15 cellular contexts compared by ENCODE assay signal in genomic region chrX:39956803-39957394, GRCh38.
DNase-seq lines count a peak whose midpoint lies in the region; ATAC-seq, FAIRE-seq and TF ChIP-seq lines count a peak whose summit lies in the region.
"Had no signal": no experiment of that assay in that cellular context is flagged by ENCODE, and none has a peak within 500 bp of the region (broad histone marks: within the 10 kb centered on the region; RNA-seq: fewer than 3 reads in every experiment).

No MANE protein-coding gene starts in this region.

- no peak overlapping the region for H2AFZ ChIP-seq in H1 (ENCODE audit: low read length)

- H2BK120ac ChIP-seq in H1 (replicated peaks; ENCODE audit: low read depth, low read length) = no peak overlapping the region

- H2BK15ac ChIP-seq in H1 (ENCODE audit: low read length) = no peak overlapping the region

- ATAC-seq in stimulated activated effector memory CD8-positive, alpha-beta T cell treated with anti-CD3 and anti-CD28 coated beads, Interleukin-12 subunit alpha, Interleukin-12 subunit beta, amount 100 ng/mL, for 72 hours = no peak
- ATAC-seq: CD8-positive, alpha-beta T cell had no signal

- intact Hi-C loops in prostate gland (cut with DNase I) = no loop called here

- CTCF ChIA-PET in activated naive CD4-positive, alpha-beta T cell treated with anti-CD3 and anti-CD28 coated beads, Interleukin-2, amount 10 ng/mL, durations not matched to agents 7 days and 5 days (lab: Charles Lee) = no interaction called here
- CTCF ChIA-PET in H1 (lab: Charles Lee; ENCODE audit: partially characterized antibody) = interaction anchor here (0.7 to 1.0 kb wide), 4 partner anchors 54 to 688 kb away, joined by 3 to 4 read pairs (median 4); no protein-coding TSS in a partner anchor

- H2BK5ac ChIP-seq in H1 (ENCODE audit: low read depth, low read length) = no peak overlapping the region

- no peak overlapping the region for H3K9ac ChIP-seq in H1 (replicated peaks in 1 of 4; ENCODE audit: extremely low read depth in 1 of 4, low read depth in 3 of 4, low read length in 3 of 4)
- H3K9ac ChIP-seq: BLaER1 treated with 17β-estradiol and CSF1 and Interleukin-3, amounts not matched to agents 10 nM and 100 nM had no signal

- H3K9me3 ChIP-seq in H1 (ENCODE audit: insufficient read depth in 2 of 2, low read depth in 1 of 2, low read length in 1 of 2) (no peaks in the 10 kb centered on the region), prostate gland (no peaks in the 10 kb centered on the region)
- H3K9me3 ChIP-seq: BLaER1 treated with 17β-estradiol and CSF1 and Interleukin-3, amounts not matched to agents 10 nM and 100 nM; HAP-1 had no signal

- H3K18ac ChIP-seq in H1 (ENCODE audit: extremely low read depth, low read length) = no peak overlapping the region

- TF ChIP-seq EP300 in H1 (IDR thresholded peaks at IDR 0.05; ENCODE audit: borderline replicate concordance in 1 of 2, low read depth in 2 of 2, low read length in 2 of 2) = no peak

- no peaks in the 10 kb centered on the region for H3K9me3 Mint-ChIP-seq in activated naive CD4-positive, alpha-beta T cell treated with anti-CD3 and anti-CD28 coated beads, Interleukin-2, amount 50 U/mL, for 24 hours
- H3K9me3 Mint-ChIP-seq in activated naive CD4-positive, alpha-beta T cell treated with anti-CD3 and anti-CD28 coated beads, Interleukin-2, amount 10 ng/mL, durations not matched to agents 7 days and 5 days = no peaks in the 10 kb centered on the region
- H3K9me3 Mint-ChIP-seq in stimulated activated effector memory CD8-positive, alpha-beta T cell treated with anti-CD3 and anti-CD28 coated beads, Interleukin-12 subunit alpha, Interleukin-12 subunit beta, amount 100 ng/mL, for 72 hours = no peaks in the 10 kb centered on the region
- H3K9me3 Mint-ChIP-seq: CD8-positive, alpha-beta T cell; IgD-negative memory B cell had no signal

- DNase-seq in activated naive CD4-positive, alpha-beta T cell treated with anti-CD3 and anti-CD28 coated beads, Interleukin-2, amount 10 ng/mL, durations not matched to agents 7 days and 5 days = no peak
- DNase-seq in NB4 (ENCODE audit: low read depth) (peak; percentile 27), H1 (ENCODE audit: low read depth in 1 of 2, low spot score in 2 of 2) (no peak), HUDEP-2 (lab: John Stamatoyannopoulos, UW; ENCODE audit: unreplicated experiment in 76 of 76) (no peak), prostate gland (ENCODE audit: low spot score) (no peak)
- no peak for DNase-seq in stimulated activated effector memory CD8-positive, alpha-beta T cell treated with anti-CD3 and anti-CD28 coated beads, Interleukin-12 subunit alpha, Interleukin-12 subunit beta, amount 100 ng/mL, for 72 hours (ENCODE audit: low spot score in 2 of 2)
- DNase-seq: Calu3; CD8-positive, alpha-beta T cell; DMS79 treated with DMSO at 0.1 percent for 48 hours; GF-D8 had no signal

- no peak overlapping the region for H2AK5ac ChIP-seq in H1 (ENCODE audit: low read depth, low read length)

- H3K27ac ChIP-seq in H1 (ENCODE audit: low read depth, low read length) (no peak overlapping the region), prostate gland (no peak overlapping the region)
- H3K27ac ChIP-seq: BLaER1 treated with 17β-estradiol and CSF1 and Interleukin-3, amounts not matched to agents 10 nM and 100 nM had no signal

- 0 out of 2 replicates have a peak overlapping the region, but pooled peaks have one; percentile 25 for H4K8ac ChIP-seq in H1 (ENCODE audit: extremely low read depth, insufficient read depth, low read length)

- no peak overlapping the region for H3K23ac ChIP-seq in H1 (ENCODE audit: insufficient read length)

- TF ChIP-seq CTCF in NB4 (IDR thresholded peaks at IDR 0.05; ENCODE audit: low read depth, low read length) (no peak), H1 (IDR thresholded peaks at IDR 0.05; ENCODE audit: control extremely low read depth in 1 of 3, insufficient read depth in 1 of 3, low read depth in 1 of 3, low read length in 3 of 3) (no peak), prostate gland (IDR thresholded peaks at IDR 0.05) (no peak)

- H2BK20ac ChIP-seq in H1 (ENCODE audit: low read length) = no peak overlapping the region

- H3K4me1 Mint-ChIP-seq in activated naive CD4-positive, alpha-beta T cell treated with anti-CD3 and anti-CD28 coated beads, Interleukin-2, amount 50 U/mL, for 24 hours = peaks cover 12% of the 10 kb centered on the region
- peaks cover 11% of the 10 kb centered on the region for H3K4me1 Mint-ChIP-seq in activated naive CD4-positive, alpha-beta T cell treated with anti-CD3 and anti-CD28 coated beads, Interleukin-2, amount 10 ng/mL, durations not matched to agents 7 days and 5 days
- H3K4me1 Mint-ChIP-seq in stimulated activated effector memory CD8-positive, alpha-beta T cell treated with anti-CD3 and anti-CD28 coated beads, Interleukin-12 subunit alpha, Interleukin-12 subunit beta, amount 100 ng/mL, for 72 hours = peaks cover 4% of the 10 kb centered on the region

- H3K4me3 Mint-ChIP-seq in activated naive CD4-positive, alpha-beta T cell treated with anti-CD3 and anti-CD28 coated beads, Interleukin-2, amount 50 U/mL, for 24 hours = no peak overlapping the region
- H3K4me3 Mint-ChIP-seq in activated naive CD4-positive, alpha-beta T cell treated with anti-CD3 and anti-CD28 coated beads, Interleukin-2, amount 10 ng/mL, durations not matched to agents 7 days and 5 days = no peak overlapping the region
- no peak overlapping the region for H3K4me3 Mint-ChIP-seq in stimulated activated effector memory CD8-positive, alpha-beta T cell treated with anti-CD3 and anti-CD28 coated beads, Interleukin-12 subunit alpha, Interleukin-12 subunit beta, amount 100 ng/mL, for 72 hours
- H3K4me3 Mint-ChIP-seq: B cell; CD8-positive, alpha-beta T cell; IgD-negative memory B cell had no signal

- H3K4me3 ChIP-seq in NB4 (ENCODE audit: low read depth, low read length) (no peak overlapping the region), H1 (ENCODE audit: extremely low read depth in 1 of 4, insufficient read depth in 2 of 4, low read depth in 3 of 4, low read length in 4 of 4) (no peak overlapping the region), prostate gland (no peak overlapping the region)
- H3K4me3 ChIP-seq: BLaER1 treated with 17β-estradiol and CSF1 and Interleukin-3, amounts not matched to agents 10 nM and 100 nM; HAP-1 had no signal

- H4K91ac ChIP-seq in H1 (replicated peaks; ENCODE audit: insufficient read length, low read length) = no peak overlapping the region

- no peak overlapping the region for H4K5ac ChIP-seq in H1 (ENCODE audit: insufficient read length, low read depth, low read length)

- 84% methylated on average over 5 of the region's 7 CpGs; no CpG with 5 or more reads in 1 of the 2 experiments for WGBS in H1 (ENCODE audit: extremely low coverage in 1 of 2, insufficient coverage in 1 of 2, insufficient read length in 1 of 2, insufficient replicate concordance in 2 of 2, low coverage in 1 of 2, low lambda C conversion rate in 2 of 2, missing lambda C conversion rate in 1 of 2), 2 experiments
- 76% methylated on average over 4 of the region's 7 CpGs for WGBS in prostate gland

- POLR2A ChIA-PET in H1 (lab: Charles Lee; ENCODE audit: partially characterized antibody) = no interaction called here

- H3K27ac Mint-ChIP-seq in activated naive CD4-positive, alpha-beta T cell treated with anti-CD3 and anti-CD28 coated beads, Interleukin-2, amount 50 U/mL, for 24 hours = peak overlapping the region; percentile 62
- H3K27ac Mint-ChIP-seq in activated naive CD4-positive, alpha-beta T cell treated with anti-CD3 and anti-CD28 coated beads, Interleukin-2, amount 10 ng/mL, durations not matched to agents 7 days and 5 days = no peak overlapping the region
- H3K27ac Mint-ChIP-seq in stimulated activated effector memory CD8-positive, alpha-beta T cell treated with anti-CD3 and anti-CD28 coated beads, Interleukin-12 subunit alpha, Interleukin-12 subunit beta, amount 100 ng/mL, for 72 hours = peak overlapping the region; percentile 56
- H3K27ac Mint-ChIP-seq: B cell; CD8-positive, alpha-beta T cell had no signal

- no peaks in the 10 kb centered on the region for H3K36me3 Mint-ChIP-seq in activated naive CD4-positive, alpha-beta T cell treated with anti-CD3 and anti-CD28 coated beads, Interleukin-2, amount 50 U/mL, for 24 hours
- no peaks in the 10 kb centered on the region for H3K36me3 Mint-ChIP-seq in activated naive CD4-positive, alpha-beta T cell treated with anti-CD3 and anti-CD28 coated beads, Interleukin-2, amount 10 ng/mL, durations not matched to agents 7 days and 5 days
- H3K36me3 Mint-ChIP-seq in stimulated activated effector memory CD8-positive, alpha-beta T cell treated with anti-CD3 and anti-CD28 coated beads, Interleukin-12 subunit alpha, Interleukin-12 subunit beta, amount 100 ng/mL, for 72 hours = no peaks in the 10 kb centered on the region
- H3K36me3 Mint-ChIP-seq: CD8-positive, alpha-beta T cell; IgD-negative memory B cell had no signal

- no peaks in the 10 kb centered on the region for H3K79me2 ChIP-seq in H1 (ENCODE audit: control insufficient read depth in 1 of 2, insufficient read depth in 2 of 2, low read length in 2 of 2)

- TF ChIP-seq RAD21 in H1 (IDR thresholded peaks at IDR 0.05 in 1 of 2, conservative IDR thresholded peaks at IDR 0.05 in 1 of 2; ENCODE audit: low read depth in 2 of 2, low read length in 2 of 2) = peak; percentile 14 to 37; a peak in 3 of 4 replicates

- H3K27me3 Mint-ChIP-seq in activated naive CD4-positive, alpha-beta T cell treated with anti-CD3 and anti-CD28 coated beads, Interleukin-2, amount 50 U/mL, for 24 hours = no peaks in the 10 kb centered on the region
- peaks cover 5% of the 10 kb centered on the region for H3K27me3 Mint-ChIP-seq in activated naive CD4-positive, alpha-beta T cell treated with anti-CD3 and anti-CD28 coated beads, Interleukin-2, amount 10 ng/mL, durations not matched to agents 7 days and 5 days
- H3K27me3 Mint-ChIP-seq: B cell had no signal

- H2BK12ac ChIP-seq in H1 (ENCODE audit: low read depth, low read length) = no peak overlapping the region

- peaks cover 2 to 14% (median 5%) of the 10 kb centered on the region in 4 experiments; a peak in 5 of 7 replicates for H3K4me1 ChIP-seq in H1 (replicated peaks in 1 of 4; ENCODE audit: control insufficient read depth in 3 of 4, insufficient read depth in 4 of 4, low read length in 3 of 4)
- no peaks in the 10 kb centered on the region for H3K4me1 ChIP-seq in prostate gland (replicated peaks)
- H3K4me1 ChIP-seq: HAP-1 had no signal

- no peak overlapping the region for H3K14ac ChIP-seq in H1 (ENCODE audit: insufficient read length)

- H3K4me2 ChIP-seq in H1 (ENCODE audit: insufficient read depth in 1 of 2, low read depth in 2 of 2, low read length in 2 of 2) = no peak overlapping the region

- FAIRE-seq in H1 (lab: Jason Lieb, UNC) = no peak

- no peaks in the 10 kb centered on the region for H3K79me1 ChIP-seq in H1 (ENCODE audit: low read depth, low read length)

- no peaks in the 10 kb centered on the region for H4K20me1 ChIP-seq in H1 (replicated peaks in 1 of 2; ENCODE audit: control insufficient read depth in 1 of 2, insufficient read depth in 2 of 2, low read length in 2 of 2)
- H4K20me1 ChIP-seq: BLaER1 treated with 17β-estradiol and CSF1 and Interleukin-3, amounts not matched to agents 10 nM and 100 nM had no signal

- no peaks in the 10 kb centered on the region for H3K23me2 ChIP-seq in H1 (ENCODE audit: low read depth, low read length)

- no peak overlapping the region for H3K56ac ChIP-seq in H1 (replicated peaks; ENCODE audit: insufficient read length, low read depth, low read length)

- H3K4ac ChIP-seq in H1 (replicated peaks; ENCODE audit: insufficient read length, low read depth, low read length) = no peak overlapping the region

- H3K27me3 ChIP-seq in H1 (replicated peaks in 1 of 4; ENCODE audit: control insufficient read depth in 3 of 4, extremely low read depth in 1 of 4, insufficient read depth in 3 of 4, low read length in 3 of 4) (no peaks in the 10 kb centered on the region), prostate gland (replicated peaks; ENCODE audit: insufficient read depth) (no peaks in the 10 kb centered on the region)
- H3K27me3 ChIP-seq: BLaER1 treated with 17β-estradiol and CSF1 and Interleukin-3, amounts not matched to agents 10 nM and 100 nM had no signal

- TF ChIP-seq POLR2A in NB4 (IDR thresholded peaks at IDR 0.05; ENCODE audit: extremely low read depth, insufficient read length) (no peak), H1 (IDR thresholded peaks at IDR 0.05; ENCODE audit: control extremely low read depth in 1 of 2, low read depth in 2 of 2, low read length in 2 of 2) (no peak), prostate gland (IDR thresholded peaks at IDR 0.05) (no peak)

- H3K36me3 ChIP-seq in H1 (ENCODE audit: control insufficient read depth in 2 of 4, insufficient read depth in 4 of 4, low read length in 3 of 4) (no peaks in the 10 kb centered on the region), prostate gland (no peaks in the 10 kb centered on the region)
- H3K36me3 ChIP-seq: BLaER1 treated with 17β-estradiol and CSF1 and Interleukin-3, amounts not matched to agents 10 nM and 100 nM; HAP-1 had no signal
